Comparison of ENCODE assay signal across 20 cellular contexts in genomic region chr4:29240641-29241040, GRCh38.
"Had no signal": no experiment of that assay in that cellular context is flagged by ENCODE, and none has a peak within 500 bp of the region (broad histone marks: within the 10 kb centered on the region; RNA-seq: fewer than 3 reads in every experiment).

No MANE protein-coding gene starts in this region.

- H3K4me1 ChIP-seq: gastrocnemius medialis, neural progenitor cell, prostate gland, right atrium auricular region, suprapubic skin, transverse colon, upper lobe of right lung, uterus had no signal

- ATAC-seq: gastrocnemius medialis; left lobe of liver; naive thymus-derived CD4-positive, alpha-beta T cell; stimulated activated naive B cell treated with anti-CD40 and anti-IgM and Interleukin-4, amounts not matched to agents 10 μg/mL and 1 μg/mL and 100 μg/mL, for 72 hours; upper lobe of right lung had no signal

- H3K9ac ChIP-seq: neural progenitor cell had no signal

- FAIRE-seq: keratinocyte had no signal

- H3K27ac ChIP-seq: dorsolateral prefrontal cortex, gastrocnemius medialis, neural progenitor cell, prostate gland, right atrium auricular region, skin epidermis, suprapubic skin, transverse colon, upper lobe of right lung, uterus had no signal

- H3K4me3 ChIP-seq: dorsolateral prefrontal cortex, gastrocnemius medialis, neural progenitor cell, prostate gland, right atrium auricular region, skin epidermis, suprapubic skin, transverse colon, upper lobe of right lung, uterus had no signal

- H3K4me2 ChIP-seq: neural progenitor cell had no signal

- H3K36me3 ChIP-seq: gastrocnemius medialis, neural progenitor cell, prostate gland, right atrium auricular region, suprapubic skin, transverse colon, upper lobe of right lung had no signal

- H3K9me3 ChIP-seq: gastrocnemius medialis, prostate gland, right atrium auricular region, suprapubic skin, transverse colon, upper lobe of right lung, uterus had no signal

- DNase-seq: dorsolateral prefrontal cortex; effector CD4-positive, alpha-beta T cell; gastrocnemius medialis; head of caudate nucleus; mesenchymal stem cell; midbrain; naive thymus-derived CD4-positive, alpha-beta T cell; stimulated activated CD4-positive, alpha-beta T cell treated with anti-CD3 and anti-CD28 coated beads, Interleukin-15, amount 100 ng/mL, for 24 hours; stimulated activated CD4-positive, alpha-beta T cell treated with anti-CD3 and anti-CD28 coated beads, Interleukin-2, amount 100 ng/mL, for 48 hours; stimulated activated naive B cell treated with anti-CD40 and anti-IgM and Interleukin-4, amounts not matched to agents 10 μg/mL and 1 μg/mL and 100 μg/mL, for 72 hours; transverse colon; upper lobe of right lung; uterus had no signal

- H2AFZ ChIP-seq: neural progenitor cell had no signal

- H3K27me3 ChIP-seq: dorsolateral prefrontal cortex, gastrocnemius medialis, neural progenitor cell, right atrium auricular region, suprapubic skin, transverse colon, upper lobe of right lung, uterus had no signal
